In genomic region chr19:15437355-15438123, GRCh38 we compare ENCODE assay signal across 13 cellular contexts. TPM values are rescaled to one million over a fixed set of nuclear protein-coding genes. Genes with fewer than 3 reads are reported as not detected.
DNase-seq lines count a peak whose midpoint lies in the region; FAIRE-seq and TF ChIP-seq lines count a peak whose summit lies in the region.
"Had no signal": no experiment of that assay in that cellular context is flagged by ENCODE, and none has a peak within 500 bp of the region (broad histone marks: within the 10 kb centered on the region; RNA-seq: fewer than 3 reads in every experiment).

No MANE protein-coding gene starts in this region.

- H3K4me3 ChIP-seq in brain microvascular endothelial cell (ENCODE audit: low read depth, low read length) (no peak overlapping the region), neuronal stem cell (ENCODE audit: low read length in 2 of 2) (no peak overlapping the region)

- TF ChIP-seq CTCF in D721Med (IDR thresholded peaks at IDR 0.05; ENCODE audit: insufficient read depth, missing control alignments) (peak; percentile 1), brain microvascular endothelial cell (IDR thresholded peaks at IDR 0.05; ENCODE audit: low read depth, low read length, missing control alignments) (peak; percentile 41)

- H3K27ac ChIP-seq in brain microvascular endothelial cell: no peak overlapping the region
- no peak overlapping the region for H3K27ac ChIP-seq in neuronal stem cell (replicated peaks; ENCODE audit: low read length)

- no peak overlapping the region for H3K18ac ChIP-seq in neuronal stem cell (ENCODE audit: low read length)

- H3K4me2 ChIP-seq in neuronal stem cell (ENCODE audit: insufficient read depth, low read length, poor library complexity, severe bottlenecking): peak overlapping the region; percentile 11

- no peak overlapping the region for H3K4ac ChIP-seq in neuronal stem cell (ENCODE audit: low read length)

- H2BK12ac ChIP-seq in neuronal stem cell (ENCODE audit: low read length): no peak overlapping the region

- H3K9me3 ChIP-seq in neuronal stem cell (replicated peaks in 1 of 2; ENCODE audit: control insufficient read depth in 2 of 2, insufficient read depth in 1 of 2, low read depth in 1 of 2, low read length in 2 of 2): no peaks in the 10 kb centered on the region

- no peak overlapping the region for H2BK120ac ChIP-seq in neuronal stem cell (ENCODE audit: low read depth, low read length)

- H3K23ac ChIP-seq in neuronal stem cell (ENCODE audit: low read depth, low read length, poor library complexity): no peak overlapping the region

- no peak overlapping the region for H2BK5ac ChIP-seq in neuronal stem cell (ENCODE audit: low read length)

- H3K27me3 ChIP-seq in brain microvascular endothelial cell (replicated peaks) (no peaks in the 10 kb centered on the region), neuronal stem cell (ENCODE audit: control insufficient read depth in 3 of 3, insufficient read depth in 3 of 3, low read depth in 1 of 3, low read length in 3 of 3) (no peaks in the 10 kb centered on the region)

- in situ Hi-C loops in brain microvascular endothelial cell (cut with HindIII; ENCODE audit: low pct_ligation_motif_present, low sequenced_read_pairs): no loop called here
- in situ Hi-C loops in ACHN (cut with HindIII; ENCODE audit: low pct_ligation_motif_present, low pct_unique_long_range_greater_than_20kb, low sequenced_read_pairs): no loop called here
- in situ Hi-C loops in KBM-7 (cut with MboI; ENCODE audit: low pct_unique_long_range_greater_than_20kb, low sequenced_read_pairs): no loop called here

- peaks cover 0 to 8% of the 10 kb centered on the region in 2 donors for H3K4me1 ChIP-seq in neuronal stem cell (ENCODE audit: control insufficient read depth in 2 of 2, insufficient read depth in 1 of 2, low read depth in 1 of 2, low read length in 2 of 2)

- peak overlapping the region; percentile 43 for H4K8ac ChIP-seq in neuronal stem cell (ENCODE audit: low read depth, low read length)

- peaks cover 1% of the 10 kb centered on the region for H3K79me1 ChIP-seq in neuronal stem cell (ENCODE audit: low read depth, low read length)

- no peak for FAIRE-seq in D721Med (lab: Jason Lieb, UNC)
- FAIRE-seq: endometrium had no signal

- H3K9ac ChIP-seq in neuronal stem cell (ENCODE audit: low read depth, low read length, poor library complexity): peak overlapping the region; percentile 44

- no CpG with 5 or more reads among the region's 10 CpGs for WGBS in neuronal stem cell (ENCODE audit: extremely low coverage in 2 of 2, insufficient read length in 2 of 2, insufficient replicate concordance in 1 of 2), 2 donors

- no peak overlapping the region for H2AK5ac ChIP-seq in neuronal stem cell (ENCODE audit: low read depth, low read length)

- H3K36me3 ChIP-seq in brain microvascular endothelial cell (replicated peaks) (no peaks in the 10 kb centered on the region), neuronal stem cell (replicated peaks in 1 of 2; ENCODE audit: control insufficient read depth in 2 of 2, insufficient read depth in 2 of 2, low read length in 2 of 2) (peaks cover 0 to 2% of the 10 kb centered on the region in 2 donors)

- H4K91ac ChIP-seq in neuronal stem cell (ENCODE audit: low read depth, low read length, poor library complexity): no peak overlapping the region

- peak overlapping the region; percentile 89 for H3K14ac ChIP-seq in neuronal stem cell (ENCODE audit: low read length)

- no peak overlapping the region for H2AFZ ChIP-seq in neuronal stem cell (ENCODE audit: low read length)

- DNase-seq in D721Med (ENCODE audit: insufficient read length, low spot score) (no peak), brain microvascular endothelial cell (no peak), neuronal stem cell (ENCODE audit: low spot score) (no peak), ACHN (no peak), KBM-7 (no peak)
- no peak for DNase-seq in stimulated activated CD4-positive, alpha-beta T cell treated with anti-CD3 and anti-CD28 coated beads, Interleukin-4, amount 100 ng/mL, for 1 hour
- DNase-seq: amniotic stem cell; H7; NCI-H2029 treated with DMSO at 0.1 percent for 48 hours; stimulated activated CD4-positive, alpha-beta T cell treated with anti-CD3 and anti-CD28 coated beads, Interleukin-12 subunit alpha, Interleukin-12 subunit beta, amount 100 ng/mL, for 4 hours; T-helper 9 cell had no signal

- no peak overlapping the region for H2BK15ac ChIP-seq in neuronal stem cell (ENCODE audit: low read length)

RNA-seq across cellular contexts. Expression of gene WIZ, which starts 12.2 kb away (rescaled TPM):
- 35.1 TPM for polyA plus RNA-seq in neuronal stem cell (2013, experiment 1 of 2)
- polyA plus RNA-seq in neuronal stem cell (2013, experiment 2 of 2): 35.0 TPM

RNA-seq across cellular contexts. Expression of gene AKAP8L, which starts 18.8 kb away (rescaled TPM):
- 180 TPM for polyA plus RNA-seq in neuronal stem cell (2013, experiment 1 of 2)
- 175 TPM for polyA plus RNA-seq in neuronal stem cell (2013, experiment 2 of 2)

RNA-seq across cellular contexts. Expression of gene RASAL3, which starts 26.8 kb away (rescaled TPM):
- polyA plus RNA-seq in neuronal stem cell (2013, experiment 1 of 2): 0.04 TPM
- polyA plus RNA-seq in neuronal stem cell (2013, experiment 2 of 2): 0.06 TPM

RNA-seq across cellular contexts. Expression of gene PGLYRP2, which starts 41.8 kb away (rescaled TPM):
- not detected for polyA plus RNA-seq in neuronal stem cell (2013, experiment 1 of 2)
- not detected for polyA plus RNA-seq in neuronal stem cell (2013, experiment 2 of 2)
- polyA plus RNA-seq: neural cell had no signal

RNA-seq across cellular contexts. Expression of gene AKAP8, which starts 58.0 kb away (rescaled TPM):
- 15.0 TPM for polyA plus RNA-seq in neuronal stem cell (2013, experiment 1 of 2)
- polyA plus RNA-seq in neuronal stem cell (2013, experiment 2 of 2): 15.2 TPM
